ENCODE assay signal across 1 cellular context in the genomic region with DNA sequence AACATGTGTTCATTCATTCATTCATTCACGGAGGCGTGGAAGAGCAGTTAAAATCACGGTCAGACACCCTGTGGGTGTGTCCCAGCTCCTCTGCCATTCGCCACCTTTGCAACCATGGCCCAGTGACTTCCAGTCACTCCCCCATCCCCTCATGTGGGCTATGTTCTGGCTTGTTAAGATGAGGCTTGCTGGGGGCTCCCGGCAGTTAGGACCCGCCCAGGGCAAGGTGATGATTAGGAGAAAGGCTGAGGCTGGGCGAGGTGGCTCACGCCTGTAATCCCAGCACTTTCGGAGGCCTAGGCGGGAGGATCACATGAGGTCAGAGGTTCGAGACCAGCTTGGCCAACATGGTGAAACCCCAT.
TF ChIP-seq lines count a peak whose summit lies in the region.

No MANE protein-coding gene starts in this region.

TF ChIP-seq in HCT116, 20 proteins besides CTCF, POLR2A, EP300 and RAD21:
- no peak for TF ChIP-seq MAX (IDR thresholded peaks at IDR 0.05)
TF ChIP-seq in HCT116: peak in this region for 0.
